ENCODE assay signal across 1 cellular context in genomic region chr18:13611616-13612110, GRCh38.
TF ChIP-seq lines count a peak whose summit lies in the region.

No MANE protein-coding gene starts in this region.

TF ChIP-seq in K562, 482 proteins besides CTCF, POLR2A, EP300 and RAD21 (continued from another document):
- TF ChIP-seq ZNF707 (CRISPR knock-in tag; conservative IDR thresholded peaks at IDR 0.05) = no peak
- no peak for TF ChIP-seq PURB (CRISPR knock-in tag; IDR thresholded peaks at IDR 0.05; ENCODE audit: low read depth)
